ENCODE assay signal across 22 cellular contexts in genomic region chr5:67014191-67014590, GRCh38.
DNase-seq lines count a peak whose midpoint lies in the region; ATAC-seq and TF ChIP-seq lines count a peak whose summit lies in the region.
"Had no signal": no experiment of that assay in that cellular context is flagged by ENCODE, and none has a peak within 500 bp of the region (broad histone marks: within the 10 kb centered on the region; RNA-seq: fewer than 3 reads in every experiment).

No MANE protein-coding gene starts in this region.

- H3K9me3 ChIP-seq in heart right ventricle (no peaks in the 10 kb centered on the region), mammary epithelial cell (replicated peaks; ENCODE audit: insufficient read depth, low read length) (no peaks in the 10 kb centered on the region), tibial artery (no peaks in the 10 kb centered on the region)
- H3K9me3 ChIP-seq: A549; BLaER1 treated with 17β-estradiol and CSF1 and Interleukin-3, amounts not matched to agents 10 nM and 100 nM had no signal

- DNase-seq in heart right ventricle, result no peak
- no peak for DNase-seq in left cardiac atrium
- DNase-seq in mammary epithelial cell, result no peak
- peak; percentile 27 to 54 for DNase-seq in lung microvascular endothelial cell (ENCODE audit: low read depth in 2 of 2)
- DNase-seq in tibial artery, result no peak
- no peak for DNase-seq in NCI-H2029 treated with DMSO at 0.1 percent for 48 hours (lab: John Stamatoyannopoulos, UW)
- DNase-seq: activated CD4-positive, alpha-beta T cell treated with anti-CD3 and anti-CD28 coated beads, Interleukin-2, amount 10 ng/mL, durations not matched to agents 24 days and 14 days; activated CD8-positive, alpha-beta memory T cell treated with anti-CD3 and anti-CD28 coated beads, Interleukin-2, amount 50 U/mL, for 4 hours; activated gamma-delta T cell; anterior cingulate cortex; GM23248; naive B cell; NCI-H1105; NCI-H2107; NCI-H524 treated with DMSO at 0.1 percent for 48 hours; SHP77 treated with DMSO at 0.1 percent for 48 hours; stimulated activated CD4-positive, alpha-beta T cell treated with anti-CD3 and anti-CD28 coated beads, Interleukin-1b, Interleukin-23, amount 100 ng/mL, for 48 hours; stimulated activated naive CD4-positive, alpha-beta T cell treated with Interleukin-2 at 50 U/mL for 16 hours had no signal

- WGBS in heart right ventricle, 2 donors, result 92 to 96% methylated on average over 5 of the region's 5 CpGs
- 97% methylated on average over 5 of the region's 5 CpGs for WGBS in mammary epithelial cell (ENCODE audit: low coverage, missing lambda C conversion rate)

- in situ Hi-C loops in mammary epithelial cell (cut with MboI; ENCODE audit: low sequenced_read_pairs in 2 of 2), result no loop called here

- dilution Hi-C loops in mammary epithelial cell (cut with HindIII; ENCODE audit: low sequenced_read_pairs), result no loop called here

- no peaks in the 10 kb centered on the region for H4K20me1 ChIP-seq in mammary epithelial cell (ENCODE audit: insufficient read depth, low read length)
- H4K20me1 ChIP-seq: BLaER1 treated with 17β-estradiol and CSF1 and Interleukin-3, amounts not matched to agents 10 nM and 100 nM had no signal

- no peak overlapping the region for H3K4me3 ChIP-seq in heart right ventricle
- no peak overlapping the region for H3K4me3 ChIP-seq in mammary epithelial cell (replicated peaks in 1 of 3; ENCODE audit: insufficient read depth in 1 of 3, low read depth in 2 of 3, low read length in 3 of 3)
- no peak overlapping the region for H3K4me3 ChIP-seq in tibial artery
- H3K4me3 ChIP-seq: A549; BLaER1 treated with 17β-estradiol and CSF1 and Interleukin-3, amounts not matched to agents 10 nM and 100 nM; GM23248 had no signal

- ATAC-seq in heart right ventricle (no peak), left cardiac atrium (no peak), HG02759 (IDR thresholded peaks at IDR 0.05; ENCODE audit: unreplicated experiment) (no peak), esophagus mucosa (no peak)

- TF ChIP-seq CTCF in heart right ventricle (IDR thresholded peaks at IDR 0.05), result no peak
- TF ChIP-seq CTCF in mammary epithelial cell (conservative IDR thresholded peaks at IDR 0.05 in 1 of 2, IDR thresholded peaks at IDR 0.05 in 1 of 2; ENCODE audit: extremely low read depth in 1 of 2, insufficient read depth in 1 of 2, low read depth in 1 of 2, low read length in 2 of 2), result no peak
- TF ChIP-seq CTCF in tibial artery (IDR thresholded peaks at IDR 0.05), result no peak

- H3K36me3 ChIP-seq in heart right ventricle (no peaks in the 10 kb centered on the region), mammary epithelial cell (ENCODE audit: insufficient read depth, low read length) (no peaks in the 10 kb centered on the region), tibial artery (no peaks in the 10 kb centered on the region)
- H3K36me3 ChIP-seq: BLaER1 treated with 17β-estradiol and CSF1 and Interleukin-3, amounts not matched to agents 10 nM and 100 nM had no signal

- H3K4me2 ChIP-seq in mammary epithelial cell (ENCODE audit: insufficient read depth, low read depth, low read length), result peak overlapping the region; percentile 91
- H3K4me2 ChIP-seq: BLaER1 treated with 17β-estradiol and CSF1 and Interleukin-3, amounts not matched to agents 10 nM and 100 nM had no signal

- H3K27me3 ChIP-seq in heart right ventricle (no peaks in the 10 kb centered on the region), mammary epithelial cell (ENCODE audit: insufficient read depth, low read length) (no peaks in the 10 kb centered on the region), tibial artery (no peaks in the 10 kb centered on the region)
- H3K27me3 ChIP-seq: BLaER1 treated with 17β-estradiol and CSF1 and Interleukin-3, amounts not matched to agents 10 nM and 100 nM had no signal

- CTCF ChIA-PET in mammary epithelial cell (lab: Charles Lee; ENCODE audit: low non-redundant PET), result no interaction called here

- peak overlapping the region in 9 of 10 donors; percentile 54 to 85 (median 79) for H3K27ac ChIP-seq in heart right ventricle
- peak overlapping the region; percentile 98 for H3K27ac ChIP-seq in mammary epithelial cell (ENCODE audit: insufficient read depth, low read depth, low read length)
- peak overlapping the region; percentile 76 to 77 for H3K27ac ChIP-seq in tibial artery
- H3K27ac ChIP-seq: BLaER1 treated with 17β-estradiol and CSF1 and Interleukin-3, amounts not matched to agents 10 nM and 100 nM; GM23248 had no signal

- no peak overlapping the region for H2AFZ ChIP-seq in mammary epithelial cell (ENCODE audit: low read depth, low read length)
- H2AFZ ChIP-seq: GM23248 had no signal

- intact Hi-C loops in heart right ventricle (cut with DNase I), result loop anchor here in 1 of 10 donors (2.0 to 5.0 kb wide), 2 partner anchors 17 to 38 kb away; no protein-coding TSS in a partner anchor
- intact Hi-C loops in left cardiac atrium (cut with DNase I), result no loop called here
- intact Hi-C loops in mammary epithelial cell (cut with micrococcal nuclease), result loop anchor here (5.0 kb wide), 2 partner anchors 38 to 122 kb away; no protein-coding TSS in a partner anchor
- intact Hi-C loops in tibial artery (cut with DNase I; ENCODE audit: low total_unique reads), result no loop called here

- peaks cover 11 to 82% (median 61%) of the 10 kb centered on the region in 9 donors for H3K4me1 ChIP-seq in heart right ventricle
- peaks cover 62% of the 10 kb centered on the region for H3K4me1 ChIP-seq in mammary epithelial cell (ENCODE audit: insufficient read depth, low read length)
- H3K4me1 ChIP-seq in tibial artery, result peaks cover 0 to 64% (median 37%) of the 10 kb centered on the region in 4 donors

- peak overlapping the region; percentile 96 for H3K9ac ChIP-seq in mammary epithelial cell (ENCODE audit: insufficient read depth, low read length)
- H3K9ac ChIP-seq: BLaER1 treated with 17β-estradiol and CSF1 and Interleukin-3, amounts not matched to agents 10 nM and 100 nM; GM23248 had no signal

- H3K79me2 ChIP-seq in mammary epithelial cell (ENCODE audit: insufficient read depth, low read length), result peaks cover 92% of the 10 kb centered on the region

- no TSS peak for BruUV-seq in mammary epithelial cell (replicated peaks; lab: Mats Ljungman, UMichigan)

Comparison
In these comparisons a context has a peak if more than half of its experiments do, and no peak if none do; other contexts are left out.
1. DNase-seq: peak in lung microvascular endothelial cell (2 of 2); none in heart right ventricle (0 of 2), left cardiac atrium (single experiment), mammary epithelial cell (single experiment), tibial artery (0 of 2) and NCI-H2029 treated with DMSO at 0.1 percent for 48 hours (single experiment).
2. Peak in every context shown above with its lines, with median percentiles within 50 percentile points of each other: H3K27ac ChIP-seq.